In the genomic region with DNA sequence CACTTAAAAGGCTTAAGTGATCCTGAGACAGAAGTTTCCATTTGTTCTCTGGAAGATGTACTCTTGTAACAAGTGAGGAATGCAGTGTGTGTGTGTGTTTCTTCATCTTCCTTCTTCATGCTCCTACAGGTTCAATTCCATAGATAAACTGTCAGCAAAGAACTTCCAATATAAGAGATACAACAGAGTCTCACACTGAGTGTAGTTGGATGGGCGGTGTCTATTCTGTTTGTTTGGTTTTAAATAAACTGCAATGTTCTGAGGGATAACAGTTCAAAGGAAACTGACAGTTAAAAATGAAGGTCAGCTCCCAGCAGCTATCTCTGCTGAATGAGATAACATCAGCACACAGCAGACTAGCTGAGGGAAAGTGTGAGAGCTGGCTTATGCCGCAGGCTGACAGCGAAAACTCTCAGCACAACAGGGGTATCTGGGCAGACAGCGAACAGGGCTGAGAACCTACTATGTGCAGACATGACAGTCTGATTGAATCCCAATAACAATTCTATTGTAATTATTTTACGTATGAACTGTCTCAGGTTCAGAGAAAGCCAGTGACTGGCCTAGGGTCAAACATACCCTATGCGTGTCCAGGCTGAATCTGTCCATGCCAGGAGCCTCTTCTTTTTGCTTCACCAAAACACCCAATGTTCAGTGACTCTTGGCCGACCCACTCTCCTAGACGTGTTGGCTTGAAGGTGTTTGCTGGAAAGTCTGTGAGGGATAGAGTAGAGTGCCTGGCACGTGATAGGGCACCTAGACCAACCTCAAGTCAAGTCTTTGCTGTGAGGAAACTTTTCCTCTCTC, we compare ENCODE assay signal across 8 cellular contexts.
DNase-seq lines count a peak whose midpoint lies in the region; ATAC-seq and TF ChIP-seq lines count a peak whose summit lies in the region.
"Had no signal": no experiment of that assay in that cellular context is flagged by ENCODE, and none has a peak within 500 bp of the region (broad histone marks: within the 10 kb centered on the region; RNA-seq: fewer than 3 reads in every experiment).

No MANE protein-coding gene starts in this region.

- WGBS in IMR-90 (ENCODE audit: extremely low coverage in 2 of 2, insufficient read length in 1 of 2), 2 experiments, result 69% methylated on average over 3 of the region's 9 CpGs; no CpG with 5 or more reads in 1 of the 2 experiments
- no CpG with 5 or more reads among the region's 9 CpGs for WGBS in H9 (ENCODE audit: extremely low coverage, insufficient read length, low lambda C conversion rate)

- no peak overlapping the region for H3T11ph ChIP-seq in H9 (ENCODE audit: low read length)

- intact Hi-C loops in CD4-positive, alpha-beta memory T cell (cut with micrococcal nuclease), result loop anchor here (2.0 kb wide), 1 partner anchor 26 kb away; no protein-coding TSS in a partner anchor
- intact Hi-C loops in IMR-90 (cut with micrococcal nuclease), result no loop called here
- intact Hi-C loops in lower lobe of right lung (cut with DNase I), result no loop called here

- no peak for TF ChIP-seq CTCF in IMR-90 (conservative IDR thresholded peaks at IDR 0.05; ENCODE audit: low read depth, low read length)
- TF ChIP-seq CTCF in lower lobe of right lung (IDR thresholded peaks at IDR 0.05), result no peak
- TF ChIP-seq CTCF in H9 (conservative IDR thresholded peaks at IDR 0.05), result no peak

- no peaks in the 10 kb centered on the region for H3K23me2 ChIP-seq in H9 (ENCODE audit: insufficient read length, low read depth, low read length, poor library complexity, severe bottlenecking)

- H3K36me3 Mint-ChIP-seq in CD4-positive, alpha-beta memory T cell, result no peaks in the 10 kb centered on the region
- H3K36me3 Mint-ChIP-seq in activated CD8-positive, alpha-beta T cell treated with anti-CD3 and anti-CD28 coated beads, Interleukin-2, amount 10 ng/mL, durations not matched to agents 7 days and 5 days (ENCODE audit: low read depth), result peaks cover 6% of the 10 kb centered on the region
- no peaks in the 10 kb centered on the region for H3K36me3 Mint-ChIP-seq in H9 (ENCODE audit: insufficient read depth in 1 of 3, low read depth in 3 of 3)

- DNase-seq in CD4-positive, alpha-beta memory T cell, result peak; percentile 58 to 68 (median 60)
- peak; percentile 24 for DNase-seq in IMR-90
- DNase-seq in activated CD8-positive, alpha-beta T cell treated with anti-CD3 and anti-CD28 coated beads, Interleukin-2, amount 10 ng/mL, durations not matched to agents 7 days and 5 days, result peak; percentile 62
- DNase-seq in lower lobe of right lung, result no peak
- no peak for DNase-seq in DMS79 treated with DMSO at 0.1 percent for 48 hours (lab: John Stamatoyannopoulos, UW)
- DNase-seq in H9, result no peak
- DNase-seq: NCI-H1092 had no signal

- H2BK12ac ChIP-seq in H9 (ENCODE audit: insufficient read length, low read depth, low read length), result no peak overlapping the region

- no peak overlapping the region for H2BK15ac ChIP-seq in IMR-90 (ENCODE audit: low read depth, low read length)
- no peak overlapping the region for H2BK15ac ChIP-seq in H9 (ENCODE audit: low read depth, low read length)

- H3K79me2 ChIP-seq in H9 (ENCODE audit: insufficient read depth, low read length), result no peaks in the 10 kb centered on the region

- ATAC-seq in IMR-90 (ENCODE audit: low read depth) (peak; percentile 14; the same call in 1 of the 2 replicates), lower lobe of right lung (peak; percentile 35 to 45), GM19324 (IDR thresholded peaks at IDR 0.05; ENCODE audit: low FRiP score, unreplicated experiment) (no peak)
- peak; percentile 88 for ATAC-seq in activated CD8-positive, alpha-beta T cell treated with anti-CD3 and anti-CD28 coated beads, Interleukin-2, amount 10 ng/mL, durations not matched to agents 7 days and 5 days

- H3K23ac ChIP-seq in IMR-90 (ENCODE audit: low read depth, low read length) (no peak overlapping the region), H9 (ENCODE audit: insufficient read length, low read depth, low read length) (no peak overlapping the region)

- peak overlapping the region in 1 of 2 donors; percentile 34 for H3K4me3 ChIP-seq in CD4-positive, alpha-beta memory T cell (ENCODE audit: low read length in 2 of 2)
- H3K4me3 ChIP-seq in IMR-90 (ENCODE audit: insufficient read depth, low read depth, low read length) (no peak overlapping the region), lower lobe of right lung (no peak overlapping the region)

- POLR2A ChIA-PET in CD4-positive, alpha-beta memory T cell (lab: Charles Lee; ENCODE audit: partially characterized antibody), result interaction anchor here (0.8 to 5.7 kb wide), 13 partner anchors 13 to 202 kb away, joined by 3 to 54 read pairs (median 6); a partner anchor contains a TSS
- POLR2A ChIA-PET in IMR-90 (lab: Charles Lee; ENCODE audit: unreplicated experiment), result no interaction called here
- POLR2A ChIA-PET in activated CD8-positive, alpha-beta T cell treated with anti-CD3 and anti-CD28 coated beads, Interleukin-2, amount 10 ng/mL, durations not matched to agents 7 days and 5 days (lab: Charles Lee), result interaction anchor here (1.0 to 1.3 kb wide), 2 partner anchors 26 to 202 kb away, joined by 3 to 7 read pairs; a partner anchor contains a TSS

- peaks cover 65% of the 10 kb centered on the region for H3K4me1 ChIP-seq in CD4-positive, alpha-beta memory T cell (ENCODE audit: insufficient read depth, low read length)
- no peaks in the 10 kb centered on the region for H3K4me1 ChIP-seq in IMR-90 (ENCODE audit: control insufficient read depth, insufficient read depth, low read length)
- peaks cover 5% of the 10 kb centered on the region for H3K4me1 ChIP-seq in lower lobe of right lung
- no peaks in the 10 kb centered on the region for H3K4me1 ChIP-seq in H9 (ENCODE audit: insufficient read depth, low read length)

- H3K9ac ChIP-seq in IMR-90 (ENCODE audit: low read depth, low read length) (no peak overlapping the region), H9 (ENCODE audit: extremely low read depth, insufficient read length, low read length) (no peak overlapping the region)

- H3K9me1 ChIP-seq in IMR-90 (ENCODE audit: insufficient read depth, low read length), result no peaks in the 10 kb centered on the region; the same call in 1 of the 2 replicates

- peak overlapping the region; percentile 2 to 75 (median 69) for H3K4me3 Mint-ChIP-seq in CD4-positive, alpha-beta memory T cell
- H3K4me3 Mint-ChIP-seq in activated CD8-positive, alpha-beta T cell treated with anti-CD3 and anti-CD28 coated beads, Interleukin-2, amount 10 ng/mL, durations not matched to agents 7 days and 5 days, result no peak overlapping the region
- no peak overlapping the region for H3K4me3 Mint-ChIP-seq in H9

- H3K56ac ChIP-seq in IMR-90 (ENCODE audit: extremely low read depth, insufficient read depth, low read length) (no peak overlapping the region), H9 (ENCODE audit: insufficient read length, low read depth, low read length) (no peak overlapping the region)

- H2BK20ac ChIP-seq in IMR-90 (ENCODE audit: low read depth, low read length) (no peak overlapping the region), H9 (ENCODE audit: low read depth, low read length, poor library complexity, severe bottlenecking) (no peak overlapping the region)

- H2BK120ac ChIP-seq in IMR-90 (ENCODE audit: low read depth, low read length) (no peak overlapping the region), H9 (ENCODE audit: low read depth, low read length, poor library complexity, severe bottlenecking) (no peak overlapping the region)

- no peak overlapping the region for H4K8ac ChIP-seq in IMR-90 (ENCODE audit: low read depth in 2 of 2, low read length in 2 of 2)
- no peak overlapping the region for H4K8ac ChIP-seq in H9 (replicated peaks; ENCODE audit: insufficient read length, low read depth, low read length)

- no peaks in the 10 kb centered on the region for H3K27me3 ChIP-seq in CD4-positive, alpha-beta memory T cell (ENCODE audit: insufficient read depth, low read length)
- H3K27me3 ChIP-seq in IMR-90 (ENCODE audit: control insufficient read depth, insufficient read depth, low read length) (no peaks in the 10 kb centered on the region), lower lobe of right lung (ENCODE audit: low read depth) (no peaks in the 10 kb centered on the region), H9 (ENCODE audit: insufficient read depth, low read length) (no peaks in the 10 kb centered on the region)

- H2AFZ ChIP-seq in IMR-90 (replicated peaks; ENCODE audit: low read length, poor library complexity) (peak overlapping the region; percentile 10), H9 (ENCODE audit: low read length) (no peak overlapping the region)

- no peaks in the 10 kb centered on the region for H3K27me3 Mint-ChIP-seq in CD4-positive, alpha-beta memory T cell
- H3K27me3 Mint-ChIP-seq in activated CD8-positive, alpha-beta T cell treated with anti-CD3 and anti-CD28 coated beads, Interleukin-2, amount 10 ng/mL, durations not matched to agents 7 days and 5 days (ENCODE audit: low read depth), result peaks cover 2% of the 10 kb centered on the region
- H3K27me3 Mint-ChIP-seq in H9 (ENCODE audit: low read depth), result no peaks in the 10 kb centered on the region

- H4K20me1 ChIP-seq in IMR-90 (ENCODE audit: insufficient read depth, low read length) (no peaks in the 10 kb centered on the region), H9 (ENCODE audit: control insufficient read depth, insufficient read depth, insufficient read length) (no peaks in the 10 kb centered on the region)

- no peak overlapping the region for H2AK9ac ChIP-seq in IMR-90 (replicated peaks; ENCODE audit: low read depth, low read length, poor library complexity)

- H3K79me1 ChIP-seq in IMR-90 (ENCODE audit: low read depth in 1 of 2, low read length in 2 of 2) (no peaks in the 10 kb centered on the region), H9 (ENCODE audit: insufficient read depth, low read depth, low read length, poor library complexity, severe bottlenecking) (no peaks in the 10 kb centered on the region)

- no peak overlapping the region for H3K4ac ChIP-seq in IMR-90 (ENCODE audit: low read depth, low read length)
- H3K4ac ChIP-seq in H9 (ENCODE audit: low read depth, low read length), result no peak overlapping the region

- H3K27ac ChIP-seq in CD4-positive, alpha-beta memory T cell (ENCODE audit: low read depth, low read length), result peak overlapping the region; percentile 37
- H3K27ac ChIP-seq in IMR-90 (ENCODE audit: insufficient read depth, low read length) (no peak overlapping the region), lower lobe of right lung (no peak overlapping the region), H9 (ENCODE audit: insufficient read length, low read depth, low read length) (no peak overlapping the region)

- H2AK5ac ChIP-seq in IMR-90 (ENCODE audit: low read depth, low read length) (no peak overlapping the region), H9 (ENCODE audit: insufficient read length, low read length) (no peak overlapping the region)

- H4K5ac ChIP-seq in IMR-90 (ENCODE audit: low read depth, low read length), result no peak overlapping the region
- H4K5ac ChIP-seq in H9 (ENCODE audit: insufficient read length, low read depth, low read length), result no peak overlapping the region

- TF ChIP-seq RAD21 in IMR-90 (IDR thresholded peaks at IDR 0.05; ENCODE audit: low read length), result no peak

- peaks cover 0 to 7% (median 0%) of the 10 kb centered on the region in 8 donors for H3K9me3 Mint-ChIP-seq in CD4-positive, alpha-beta memory T cell
- no peaks in the 10 kb centered on the region for H3K9me3 Mint-ChIP-seq in activated CD8-positive, alpha-beta T cell treated with anti-CD3 and anti-CD28 coated beads, Interleukin-2, amount 10 ng/mL, durations not matched to agents 7 days and 5 days (ENCODE audit: insufficient read depth)
- no peaks in the 10 kb centered on the region for H3K9me3 Mint-ChIP-seq in H9

- peaks cover 58 to 79% (median 68%) of the 10 kb centered on the region in 4 donors for H3K4me1 Mint-ChIP-seq in CD4-positive, alpha-beta memory T cell
- H3K4me1 Mint-ChIP-seq in activated CD8-positive, alpha-beta T cell treated with anti-CD3 and anti-CD28 coated beads, Interleukin-2, amount 10 ng/mL, durations not matched to agents 7 days and 5 days (ENCODE audit: low read depth), result peaks cover 35% of the 10 kb centered on the region
- no peaks in the 10 kb centered on the region for H3K4me1 Mint-ChIP-seq in H9

- H2BK5ac ChIP-seq in IMR-90 (ENCODE audit: low read depth, low read length, poor library complexity, severe bottlenecking), result no peak overlapping the region
- H2BK5ac ChIP-seq in H9 (ENCODE audit: insufficient read length, low read length), result no peak overlapping the region

- dilution Hi-C loops in IMR-90 (cut with HindIII; ENCODE audit: low sequenced_read_pairs, unreplicated experiment), result no loop called here

- H3K4me2 ChIP-seq in IMR-90 (ENCODE audit: low read depth, low read length) (no peak overlapping the region), H9 (ENCODE audit: insufficient read depth, insufficient read length, low read length) (no peak overlapping the region)

- no peak overlapping the region for H4K91ac ChIP-seq in IMR-90 (ENCODE audit: insufficient read depth, low read depth, low read length)
- H4K91ac ChIP-seq in H9 (ENCODE audit: insufficient read length, low read depth, low read length), result no peak overlapping the region

- TF ChIP-seq POLR2A in IMR-90 (IDR thresholded peaks at IDR 0.05; ENCODE audit: low read depth, low read length), result no peak

- no peaks in the 10 kb centered on the region for H3K9me3 ChIP-seq in CD4-positive, alpha-beta memory T cell (ENCODE audit: control insufficient read depth in 1 of 2, low read length in 2 of 2)
- H3K9me3 ChIP-seq in IMR-90 (ENCODE audit: control insufficient read depth, insufficient read depth, low read length) (no peaks in the 10 kb centered on the region), lower lobe of right lung (no peaks in the 10 kb centered on the region), H9 (ENCODE audit: control insufficient read depth, low read depth, low read length) (no peaks in the 10 kb centered on the region)

- H3K18ac ChIP-seq in IMR-90 (ENCODE audit: low read depth, low read length) (no peak overlapping the region), H9 (ENCODE audit: insufficient read length, low read depth, low read length) (no peak overlapping the region)

- peak overlapping the region; percentile 60 to 90 (median 81) for H3K27ac Mint-ChIP-seq in CD4-positive, alpha-beta memory T cell
- peak overlapping the region; percentile 71 for H3K27ac Mint-ChIP-seq in activated CD8-positive, alpha-beta T cell treated with anti-CD3 and anti-CD28 coated beads, Interleukin-2, amount 10 ng/mL, durations not matched to agents 7 days and 5 days
- no peak overlapping the region for H3K27ac Mint-ChIP-seq in H9

- H3K36me3 ChIP-seq in CD4-positive, alpha-beta memory T cell (ENCODE audit: insufficient read depth, low read length), result no peaks in the 10 kb centered on the region
- H3K36me3 ChIP-seq in IMR-90 (ENCODE audit: control insufficient read depth, insufficient read depth, low read length), result no peaks in the 10 kb centered on the region
- H3K36me3 ChIP-seq in lower lobe of right lung, result no peaks in the 10 kb centered on the region

- CTCF ChIA-PET in CD4-positive, alpha-beta memory T cell (lab: Charles Lee; ENCODE audit: partially characterized antibody), result interaction anchor here (0.9 to 2.4 kb wide), 6 partner anchors 13 to 202 kb away, joined by 3 to 10 read pairs (median 4); a partner anchor contains a TSS
- CTCF ChIA-PET in IMR-90 (lab: Yijun Ruan, JAX), result interaction anchor here (0.5 kb wide), 1 partner anchor 122 kb away, joined by 3 read pairs; no protein-coding TSS in a partner anchor
- CTCF ChIA-PET in activated CD8-positive, alpha-beta T cell treated with anti-CD3 and anti-CD28 coated beads, Interleukin-2, amount 10 ng/mL, durations not matched to agents 7 days and 5 days (lab: Charles Lee), result interaction anchor here (1.4 to 3.1 kb wide), 4 partner anchors 10 to 203 kb away, joined by 4 to 16 read pairs (median 6); a partner anchor contains a TSS

- BruUV-seq in IMR-90 (replicated peaks; lab: Mats Ljungman, UMichigan), result no TSS peak

- H3K14ac ChIP-seq in IMR-90 (replicated peaks; ENCODE audit: low read depth, low read length) (no peak overlapping the region), H9 (ENCODE audit: insufficient read depth, low read length) (no peak overlapping the region)

- in situ Hi-C loops in IMR-90 (cut with MboI; ENCODE audit: low sequenced_read_pairs), result no loop called here

Comparison
In these comparisons a context has a peak if more than half of its experiments do, and no peak if none do; other contexts are left out.
1. DNase-seq: peak in CD4-positive, alpha-beta memory T cell (5 of 5), IMR-90 (single experiment) and activated CD8-positive, alpha-beta T cell treated with anti-CD3 and anti-CD28 coated beads, Interleukin-2, amount 10 ng/mL, durations not matched to agents 7 days and 5 days (single experiment); none in lower lobe of right lung (single experiment), DMS79 treated with DMSO at 0.1 percent for 48 hours (single experiment) and H9 (single experiment).
2. H3K27ac Mint-ChIP-seq: peak in CD4-positive, alpha-beta memory T cell (7 of 7) and activated CD8-positive, alpha-beta T cell treated with anti-CD3 and anti-CD28 coated beads, Interleukin-2, amount 10 ng/mL, durations not matched to agents 7 days and 5 days (single experiment); none in H9 (0 of 3).
3. H3K4me3 Mint-ChIP-seq: peak in CD4-positive, alpha-beta memory T cell (8 of 8); none in activated CD8-positive, alpha-beta T cell treated with anti-CD3 and anti-CD28 coated beads, Interleukin-2, amount 10 ng/mL, durations not matched to agents 7 days and 5 days (single experiment) and H9 (0 of 2).